ENCODE assay signal across 9 cellular contexts in genomic region chr12:31868980-31869379, GRCh38.
A peak's percentile ranks its signal among the peaks of the same experiment; 100 is the strongest.
DNase-seq lines count a peak whose midpoint lies in the region; ATAC-seq, FAIRE-seq and TF ChIP-seq lines count a peak whose summit lies in the region.
"Had no signal": no experiment of that assay in that cellular context is flagged by ENCODE, and none has a peak within 500 bp of the region (broad histone marks: within the 10 kb centered on the region; RNA-seq: fewer than 3 reads in every experiment).

No MANE protein-coding gene starts in this region.

- no peaks in the 10 kb centered on the region; the same call in 1 of the 2 replicates for H3K36me3 ChIP-seq in GM23338 (ENCODE audit: insufficient read depth)
- H3K36me3 ChIP-seq in H1 (ENCODE audit: control insufficient read depth in 2 of 4, insufficient read depth in 4 of 4, low read length in 3 of 4): no peaks in the 10 kb centered on the region

- ATAC-seq in GM23338: no peak

- H2BK12ac ChIP-seq in H1 (ENCODE audit: low read depth, low read length): no peak overlapping the region

- H3K4me1 ChIP-seq in GM23338 (ENCODE audit: insufficient read depth): peaks cover 9% of the 10 kb centered on the region
- H3K4me1 ChIP-seq in H1 (replicated peaks in 1 of 4; ENCODE audit: control insufficient read depth in 3 of 4, insufficient read depth in 4 of 4, low read length in 3 of 4): peaks cover 0 to 8% (median 2%) of the 10 kb centered on the region in 4 experiments; a peak in 2 of 7 replicates

- no peak overlapping the region for H3K27ac ChIP-seq in GM23338 (ENCODE audit: low read depth)
- no peak overlapping the region for H3K27ac ChIP-seq in H1 (ENCODE audit: low read depth, low read length)

- H2BK5ac ChIP-seq in H1 (ENCODE audit: low read depth, low read length): no peak overlapping the region

- CTCF ChIA-PET in H1 (lab: Charles Lee; ENCODE audit: partially characterized antibody): interaction anchor here (0.8 to 1.2 kb wide), 3 partner anchors 10 to 85 kb away, joined by 3 to 5 read pairs (median 3); no protein-coding TSS in a partner anchor

- H2BK120ac ChIP-seq in H1 (replicated peaks; ENCODE audit: low read depth, low read length): no peak overlapping the region

- no peak for TF ChIP-seq EP300 in H1 (IDR thresholded peaks at IDR 0.05; ENCODE audit: borderline replicate concordance in 1 of 2, low read depth in 2 of 2, low read length in 2 of 2)

- H4K20me1 ChIP-seq in GM23338 (replicated peaks; ENCODE audit: insufficient read depth): no peaks in the 10 kb centered on the region
- H4K20me1 ChIP-seq in H1 (replicated peaks in 1 of 2; ENCODE audit: control insufficient read depth in 1 of 2, insufficient read depth in 2 of 2, low read length in 2 of 2): no peaks in the 10 kb centered on the region

- DNase-seq in GM23338 (ENCODE audit: low spot score): no peak
- peak; percentile 79 for DNase-seq in NCI-H2171 treated with DMSO at 0.1 percent for 48 hours (lab: John Stamatoyannopoulos, UW)
- no peak for DNase-seq in H1 (ENCODE audit: low read depth in 1 of 2, low spot score in 2 of 2)
- DNase-seq in osteocyte (ENCODE audit: extremely low spot score, unreplicated experiment): peak; percentile 17
- no peak for DNase-seq in NOMO-1 treated with dmso at 0.1 percent for 144 hours (lab: John Stamatoyannopoulos, UW; ENCODE audit: unreplicated experiment)
- DNase-seq in UCSD-AML1 (lab: John Stamatoyannopoulos, UW; ENCODE audit: unreplicated experiment): no peak
- DNase-seq in HuH-7 (ENCODE audit: low spot score): no peak
- DNase-seq: MV-4-11 had no signal

- no peak overlapping the region for H3K4me3 ChIP-seq in GM23338
- no peak overlapping the region for H3K4me3 ChIP-seq in H1 (ENCODE audit: extremely low read depth in 1 of 4, insufficient read depth in 2 of 4, low read depth in 3 of 4, low read length in 4 of 4)

- H3K27me3 Mint-ChIP-seq in GM23338 (ENCODE audit: insufficient read depth, low read depth, poor library complexity) (peaks cover 7% of the 10 kb centered on the region), osteocyte (ENCODE audit: unreplicated experiment) (no peaks in the 10 kb centered on the region)

- H3K79me1 ChIP-seq in H1 (ENCODE audit: low read depth, low read length): no peaks in the 10 kb centered on the region

- H3K9me3 Mint-ChIP-seq in GM23338 (peaks cover 34% of the 10 kb centered on the region), osteocyte (ENCODE audit: unreplicated experiment) (peaks cover 5% of the 10 kb centered on the region)

- no peak overlapping the region for H4K5ac ChIP-seq in H1 (ENCODE audit: insufficient read length, low read depth, low read length)

- H3K36me3 Mint-ChIP-seq in GM23338 (ENCODE audit: low read depth): peaks cover 27% of the 10 kb centered on the region
- H3K36me3 Mint-ChIP-seq in osteocyte (ENCODE audit: unreplicated experiment): no peaks in the 10 kb centered on the region

- H3K4me1 Mint-ChIP-seq in GM23338 (no peaks in the 10 kb centered on the region), osteocyte (ENCODE audit: unreplicated experiment) (no peaks in the 10 kb centered on the region)

- no peak for TF ChIP-seq POLR2A in H1 (IDR thresholded peaks at IDR 0.05; ENCODE audit: control extremely low read depth in 1 of 2, low read depth in 2 of 2, low read length in 2 of 2)

- H2BK20ac ChIP-seq in H1 (ENCODE audit: low read length): no peak overlapping the region

- H3K9ac ChIP-seq in H1 (replicated peaks in 1 of 4; ENCODE audit: extremely low read depth in 1 of 4, low read depth in 3 of 4, low read length in 3 of 4): no peak overlapping the region; a peak in 1 of 7 replicates

- no peaks in the 10 kb centered on the region for H3K79me2 ChIP-seq in GM23338 (replicated peaks; ENCODE audit: insufficient read depth)
- H3K79me2 ChIP-seq in H1 (ENCODE audit: control insufficient read depth in 1 of 2, insufficient read depth in 2 of 2, low read length in 2 of 2): no peaks in the 10 kb centered on the region

- TF ChIP-seq RAD21 in H1 (IDR thresholded peaks at IDR 0.05 in 1 of 2, conservative IDR thresholded peaks at IDR 0.05 in 1 of 2; ENCODE audit: low read depth in 2 of 2, low read length in 2 of 2): no peak

- no peak overlapping the region for H2AK5ac ChIP-seq in H1 (ENCODE audit: low read depth, low read length)

- H3K23ac ChIP-seq in H1 (ENCODE audit: insufficient read length): no peak overlapping the region

- POLR2A ChIA-PET in H1 (lab: Charles Lee; ENCODE audit: partially characterized antibody): interaction anchor here (0.6 kb wide), 1 partner anchor 543 kb away, joined by 3 read pairs; the partner anchor contains the start of gene SINHCAF

- peaks cover 4% of the 10 kb centered on the region in 2 experiments; a peak in 3 of 4 replicates for H3K9me3 ChIP-seq in H1 (ENCODE audit: insufficient read depth in 2 of 2, low read depth in 1 of 2, low read length in 1 of 2)

- no peak overlapping the region for H3K4me3 Mint-ChIP-seq in GM23338
- H3K4me3 Mint-ChIP-seq in osteocyte (ENCODE audit: unreplicated experiment): no peak overlapping the region

- no peak overlapping the region for H2BK15ac ChIP-seq in H1 (ENCODE audit: low read length)

- H3K23me2 ChIP-seq in H1 (ENCODE audit: low read depth, low read length): peaks cover 3% of the 10 kb centered on the region; the same call in 1 of the 2 replicates

- 0 out of 2 replicates have a peak, but pooled peaks cover 3% of the 10 kb centered on the region for H3K9me2 ChIP-seq in GM23338 (ENCODE audit: insufficient read depth)

- H3K27me3 ChIP-seq in GM23338 (ENCODE audit: insufficient read depth) (no peaks in the 10 kb centered on the region), H1 (replicated peaks in 1 of 4; ENCODE audit: control insufficient read depth in 3 of 4, extremely low read depth in 1 of 4, insufficient read depth in 3 of 4, low read length in 3 of 4) (no peaks in the 10 kb centered on the region)

- peak overlapping the region; percentile 30 for H3K56ac ChIP-seq in H1 (replicated peaks; ENCODE audit: insufficient read length, low read depth, low read length)

- 70% methylated on average over 2 of the region's 2 CpGs; no CpG with 5 or more reads in 1 of the 2 experiments for WGBS in H1 (ENCODE audit: extremely low coverage in 1 of 2, insufficient coverage in 1 of 2, insufficient read length in 1 of 2, insufficient replicate concordance in 2 of 2, low coverage in 1 of 2, low lambda C conversion rate in 2 of 2, missing lambda C conversion rate in 1 of 2), 2 experiments

- H3F3A ChIP-seq in GM23338 (replicated peaks; ENCODE audit: low read depth): no peaks in the 10 kb centered on the region

- H4K91ac ChIP-seq in H1 (replicated peaks; ENCODE audit: insufficient read length, low read length): no peak overlapping the region

- no peak for TF ChIP-seq CTCF in GM23338 (conservative IDR thresholded peaks at IDR 0.05; ENCODE audit: low read depth in 2 of 2)
- no peak for TF ChIP-seq CTCF in H1 (IDR thresholded peaks at IDR 0.05; ENCODE audit: control extremely low read depth in 1 of 3, insufficient read depth in 1 of 3, low read depth in 1 of 3, low read length in 3 of 3)
- no peak for TF ChIP-seq CTCF in osteocyte (IDR thresholded peaks at IDR 0.05)

- no peak overlapping the region for H3K14ac ChIP-seq in H1 (ENCODE audit: insufficient read length)

- H3K18ac ChIP-seq in H1 (ENCODE audit: extremely low read depth, low read length): peak overlapping the region; percentile 6; the same call in 1 of the 2 replicates

- H3K4me2 ChIP-seq in GM23338: 0 out of 2 replicates have a peak overlapping the region, but pooled peaks have one; percentile 38
- H3K4me2 ChIP-seq in H1 (ENCODE audit: insufficient read depth in 1 of 2, low read depth in 2 of 2, low read length in 2 of 2): no peak overlapping the region

- H3K27ac Mint-ChIP-seq in GM23338 (no peak overlapping the region), osteocyte (ENCODE audit: unreplicated experiment) (no peak overlapping the region)

- H2AFZ ChIP-seq in GM23338 (peak overlapping the region; percentile 75; the same call in 1 of the 2 replicates), H1 (ENCODE audit: low read length) (peak overlapping the region; percentile 28; the same call in 1 of the 2 replicates)

- H3K4ac ChIP-seq in H1 (replicated peaks; ENCODE audit: insufficient read length, low read depth, low read length): no peak overlapping the region

- no peak for FAIRE-seq in H1 (lab: Jason Lieb, UNC)
- FAIRE-seq: GM12892 had no signal

- H4K8ac ChIP-seq in H1 (ENCODE audit: extremely low read depth, insufficient read depth, low read length): no peak overlapping the region

TF ChIP-seq in GM23338, 12 proteins besides CTCF, POLR2A, EP300 and RAD21 (continues in another document):
- no peak for TF ChIP-seq ZNF114 (CRISPR knock-in tag; IDR thresholded peaks at IDR 0.05)
- no peak for TF ChIP-seq ZNF331 (CRISPR knock-in tag; IDR thresholded peaks at IDR 0.05; ENCODE audit: low read depth)
- TF ChIP-seq JUNB (IDR thresholded peaks at IDR 0.05; ENCODE audit: unreplicated experiment): no peak
- no peak for TF ChIP-seq ETS1 (IDR thresholded peaks at IDR 0.05)
- TF ChIP-seq EZH2 (IDR thresholded peaks at IDR 0.05; ENCODE audit: low read depth, unreplicated experiment): no peak
- no peak for TF ChIP-seq CREB1 (CRISPR knock-in tag; IDR thresholded peaks at IDR 0.05; ENCODE audit: low read depth)

TF ChIP-seq in H1, 55 proteins besides CTCF, POLR2A, EP300 and RAD21 (continues in another document):
- no peak for TF ChIP-seq TCF12 (IDR thresholded peaks at IDR 0.05; ENCODE audit: low read depth, low read length)
- TF ChIP-seq ATF3 (IDR thresholded peaks at IDR 0.05; ENCODE audit: insufficient read depth, low read depth, low read length): no peak
- no peak for TF ChIP-seq CREB1 (IDR thresholded peaks at IDR 0.05)
- TF ChIP-seq EZH2 (IDR thresholded peaks at IDR 0.05; ENCODE audit: low read depth, low read length, severe bottlenecking): no peak
- no peak for TF ChIP-seq TEAD4 (IDR thresholded peaks at IDR 0.05; ENCODE audit: low read depth, low read length)
- no peak for TF ChIP-seq KDM1A (IDR thresholded peaks at IDR 0.05; ENCODE audit: borderline replicate concordance, low read length)
- TF ChIP-seq SP2 (IDR thresholded peaks at IDR 0.05; ENCODE audit: low read length): no peak
- no peak for TF ChIP-seq CHD1 (IDR thresholded peaks at IDR 0.05; ENCODE audit: low read depth, low read length)
- TF ChIP-seq SP4 (IDR thresholded peaks at IDR 0.05; ENCODE audit: low read length): no peak
- TF ChIP-seq HDAC6 (IDR thresholded peaks at IDR 0.05; ENCODE audit: low read depth, low read length): no peak
- no peak for TF ChIP-seq MAX (IDR thresholded peaks at IDR 0.05)
- TF ChIP-seq BACH1 (IDR thresholded peaks at IDR 0.05; ENCODE audit: low read length): no peak
- TF ChIP-seq SIN3A (conservative IDR thresholded peaks at IDR 0.05 in 1 of 2, IDR thresholded peaks at IDR 0.05 in 1 of 2; ENCODE audit: low read depth in 1 of 2, low read length in 2 of 2): no peak

Comparison
In these comparisons a context has a peak if more than half of its experiments do, and no peak if none do; other contexts are left out.
1. DNase-seq: peak in NCI-H2171 treated with DMSO at 0.1 percent for 48 hours (single experiment) and osteocyte (single experiment); none in GM23338 (single experiment), H1 (0 of 2), NOMO-1 treated with dmso at 0.1 percent for 144 hours (single experiment), UCSD-AML1 (single experiment) and HuH-7 (single experiment).